In the genomic region with DNA sequence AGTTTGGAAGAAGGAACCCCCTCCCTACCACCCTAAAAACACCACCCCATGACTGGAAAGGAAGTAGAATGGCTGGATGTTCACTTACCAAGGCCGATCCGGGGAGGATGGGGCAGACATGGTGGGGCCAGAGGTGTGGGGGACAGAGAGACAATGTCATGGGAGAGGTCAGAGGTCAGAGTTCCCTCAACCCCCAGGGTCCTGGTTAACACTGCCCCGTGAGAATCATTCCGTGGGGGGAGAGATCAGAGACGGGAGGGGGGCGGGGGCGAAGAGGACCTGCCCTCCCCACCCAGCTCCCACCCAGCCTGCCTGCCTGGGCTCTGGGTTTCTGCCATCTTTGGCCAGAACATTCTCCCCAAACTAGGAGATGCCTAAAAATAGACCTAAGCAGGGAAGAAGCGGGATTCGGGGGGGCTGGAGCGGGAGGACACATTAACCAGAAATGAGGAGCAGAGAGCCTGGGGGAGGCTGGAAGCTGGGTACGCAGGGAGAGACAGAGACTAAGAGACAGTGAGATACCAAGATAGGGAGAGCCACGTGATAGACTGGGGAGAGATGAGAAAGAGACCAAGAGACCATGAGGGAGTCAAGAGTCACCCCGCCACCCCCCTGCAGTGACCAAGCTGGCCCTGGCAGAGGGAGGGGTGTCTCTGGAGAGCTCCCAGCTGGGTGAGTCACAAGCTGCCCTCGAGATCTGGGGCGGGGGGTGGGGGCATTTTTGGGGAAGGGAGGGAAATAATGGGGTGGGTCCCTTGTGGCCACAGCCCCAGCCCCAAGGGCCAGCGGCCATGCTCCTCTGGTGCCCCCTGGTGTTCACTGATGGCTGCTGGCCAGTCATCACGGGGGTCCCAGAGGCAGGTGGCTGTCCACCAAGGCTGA, we compare ENCODE assay signal across 9 cellular contexts. TPM values are rescaled to one million over a fixed set of nuclear protein-coding genes. Genes with fewer than 3 reads are reported as not detected.
A peak's percentile ranks its signal among the peaks of the same experiment; 100 is the strongest.
DNase-seq lines count a peak whose midpoint lies in the region; ATAC-seq, FAIRE-seq and TF ChIP-seq lines count a peak whose summit lies in the region.
"Had no signal": no experiment of that assay in that cellular context is flagged by ENCODE, and none has a peak within 500 bp of the region (broad histone marks: within the 10 kb centered on the region; RNA-seq: fewer than 3 reads in every experiment).

No MANE protein-coding gene starts in this region.

- CTCF ChIA-PET in H1 (lab: Charles Lee; ENCODE audit: partially characterized antibody), result interaction anchor here (0.6 to 2.8 kb wide), 9 partner anchors 10 to 194 kb away, joined by 3 to 18 read pairs (median 4); no protein-coding TSS in a partner anchor

- no peak overlapping the region; the same call in 1 of the 2 replicates for H3K18ac ChIP-seq in H1 (ENCODE audit: extremely low read depth, low read length)

- H2BK20ac ChIP-seq in H1 (ENCODE audit: low read length), result no peak overlapping the region

- TF ChIP-seq EP300 in H1 (IDR thresholded peaks at IDR 0.05; ENCODE audit: borderline replicate concordance in 1 of 2, low read depth in 2 of 2, low read length in 2 of 2), result no peak

- H3K27ac Mint-ChIP-seq in stimulated activated naive CD8-positive, alpha-beta T cell treated with anti-CD3 and anti-CD28 coated beads, Interleukin-15, amount 100 ng/mL, for 72 hours, result no peak overlapping the region
- H3K27ac Mint-ChIP-seq: T-cell had no signal

- peaks cover 0 to 1% of the 10 kb centered on the region in 2 experiments for H4K20me1 ChIP-seq in H1 (replicated peaks in 1 of 2; ENCODE audit: control insufficient read depth in 1 of 2, insufficient read depth in 2 of 2, low read length in 2 of 2)

- no peak overlapping the region for H3K27ac ChIP-seq in H1 (ENCODE audit: low read depth, low read length)

- H3K23ac ChIP-seq in H1 (ENCODE audit: insufficient read length), result no peak overlapping the region

- H3K56ac ChIP-seq in H1 (replicated peaks; ENCODE audit: insufficient read length, low read depth, low read length), result no peak overlapping the region

- no peak overlapping the region for H3K4ac ChIP-seq in H1 (replicated peaks; ENCODE audit: insufficient read length, low read depth, low read length)

- H3K4me1 ChIP-seq in H1 (replicated peaks in 1 of 4; ENCODE audit: control insufficient read depth in 3 of 4, insufficient read depth in 4 of 4, low read length in 3 of 4), result no peaks in the 10 kb centered on the region; a peak in 2 of 7 replicates

- H3K9me3 ChIP-seq in H1 (ENCODE audit: insufficient read depth in 2 of 2, low read depth in 1 of 2, low read length in 1 of 2), result no peaks in the 10 kb centered on the region

- H4K91ac ChIP-seq in H1 (replicated peaks; ENCODE audit: insufficient read length, low read length), result no peak overlapping the region

- H3K9me3 Mint-ChIP-seq in stimulated activated naive CD8-positive, alpha-beta T cell treated with anti-CD3 and anti-CD28 coated beads, Interleukin-15, amount 100 ng/mL, for 72 hours, result no peaks in the 10 kb centered on the region
- H3K9me3 Mint-ChIP-seq: T-cell had no signal

- no peak overlapping the region for H3K9ac ChIP-seq in H1 (replicated peaks in 1 of 4; ENCODE audit: extremely low read depth in 1 of 4, low read depth in 3 of 4, low read length in 3 of 4)

- peaks cover 35% of the 10 kb centered on the region for H3K27me3 Mint-ChIP-seq in stimulated activated naive CD8-positive, alpha-beta T cell treated with anti-CD3 and anti-CD28 coated beads, Interleukin-15, amount 100 ng/mL, for 72 hours

- H4K8ac ChIP-seq in H1 (ENCODE audit: extremely low read depth, insufficient read depth, low read length), result no peak overlapping the region

- peaks cover 11% of the 10 kb centered on the region for H3K4me1 Mint-ChIP-seq in stimulated activated naive CD8-positive, alpha-beta T cell treated with anti-CD3 and anti-CD28 coated beads, Interleukin-15, amount 100 ng/mL, for 72 hours

- H2AK5ac ChIP-seq in H1 (ENCODE audit: low read depth, low read length), result no peak overlapping the region

- H3K36me3 ChIP-seq in H1 (ENCODE audit: control insufficient read depth in 2 of 4, insufficient read depth in 4 of 4, low read length in 3 of 4), result peaks cover 0 to 3% (median under 1%) of the 10 kb centered on the region in 4 experiments; a peak in 2 of 8 replicates

- H2BK15ac ChIP-seq in H1 (ENCODE audit: low read length), result no peak overlapping the region

- no peaks in the 10 kb centered on the region for H3K27me3 ChIP-seq in H1 (replicated peaks in 1 of 4; ENCODE audit: control insufficient read depth in 3 of 4, extremely low read depth in 1 of 4, insufficient read depth in 3 of 4, low read length in 3 of 4)

- ATAC-seq in stimulated activated naive CD8-positive, alpha-beta T cell treated with anti-CD3 and anti-CD28 coated beads, Interleukin-15, amount 100 ng/mL, for 72 hours, result peak; percentile 21
- ATAC-seq in HG03159 (IDR thresholded peaks at IDR 0.05; ENCODE audit: unreplicated experiment), result no peak
- ATAC-seq in HG02759 (IDR thresholded peaks at IDR 0.05; ENCODE audit: unreplicated experiment), result no peak

- peak; percentile 87 for DNase-seq in D341Med (ENCODE audit: low spot score)
- DNase-seq in HuH-7 (ENCODE audit: low spot score), result peak; percentile 73
- DNase-seq in activated CD4-positive, alpha-beta T cell treated with anti-CD3 and anti-CD28 coated beads for 48 hours, result peak; percentile 46
- peak; percentile 46 to 88 for DNase-seq in H1 (ENCODE audit: low read depth in 1 of 2, low spot score in 2 of 2)
- peak; percentile 59 for DNase-seq in medulla oblongata (ENCODE audit: extremely low spot score)
- no peak for DNase-seq in stimulated activated naive CD8-positive, alpha-beta T cell treated with anti-CD3 and anti-CD28 coated beads, Interleukin-15, amount 100 ng/mL, for 72 hours

- WGBS in H1 (ENCODE audit: extremely low coverage in 1 of 2, insufficient coverage in 1 of 2, insufficient read length in 1 of 2, insufficient replicate concordance in 2 of 2, low coverage in 1 of 2, low lambda C conversion rate in 2 of 2, missing lambda C conversion rate in 1 of 2), 2 experiments, result 69% methylated on average over 10 of the region's 17 CpGs; no CpG with 5 or more reads in 1 of the 2 experiments

- H3K79me2 ChIP-seq in H1 (ENCODE audit: control insufficient read depth in 1 of 2, insufficient read depth in 2 of 2, low read length in 2 of 2), result no peaks in the 10 kb centered on the region

- no peak overlapping the region for H2BK120ac ChIP-seq in H1 (replicated peaks; ENCODE audit: low read depth, low read length)

- no peak overlapping the region for H4K5ac ChIP-seq in H1 (ENCODE audit: insufficient read length, low read depth, low read length)

- no peak for TF ChIP-seq POLR2A in H1 (IDR thresholded peaks at IDR 0.05; ENCODE audit: control extremely low read depth in 1 of 2, low read depth in 2 of 2, low read length in 2 of 2)

- no peaks in the 10 kb centered on the region for H3K79me1 ChIP-seq in H1 (ENCODE audit: low read depth, low read length)

- H2BK5ac ChIP-seq in H1 (ENCODE audit: low read depth, low read length), result no peak overlapping the region

- FAIRE-seq in H1 (lab: Jason Lieb, UNC), result no peak

- peak; percentile 74 to 94 (median 90) for TF ChIP-seq CTCF in H1 (IDR thresholded peaks at IDR 0.05; ENCODE audit: control extremely low read depth in 1 of 3, insufficient read depth in 1 of 3, low read depth in 1 of 3, low read length in 3 of 3)

- POLR2A ChIA-PET in H1 (lab: Charles Lee; ENCODE audit: partially characterized antibody), result interaction anchor here (0.6 to 1.4 kb wide), 3 partner anchors 47 to 103 kb away, joined by 3 read pairs; partner anchors contain the start of gene SPC24

- no peak overlapping the region for H3K4me2 ChIP-seq in H1 (ENCODE audit: insufficient read depth in 1 of 2, low read depth in 2 of 2, low read length in 2 of 2)

- no peak overlapping the region for H3K4me3 ChIP-seq in H1 (ENCODE audit: extremely low read depth in 1 of 4, insufficient read depth in 2 of 4, low read depth in 3 of 4, low read length in 4 of 4)

- TF ChIP-seq RAD21 in H1 (IDR thresholded peaks at IDR 0.05 in 1 of 2, conservative IDR thresholded peaks at IDR 0.05 in 1 of 2; ENCODE audit: low read depth in 2 of 2, low read length in 2 of 2), result peak; percentile 79 to 82

- no peak overlapping the region for H3K4me3 Mint-ChIP-seq in stimulated activated naive CD8-positive, alpha-beta T cell treated with anti-CD3 and anti-CD28 coated beads, Interleukin-15, amount 100 ng/mL, for 72 hours
- H3K4me3 Mint-ChIP-seq: T-cell had no signal

- no peaks in the 10 kb centered on the region for H3K23me2 ChIP-seq in H1 (ENCODE audit: low read depth, low read length)

- no peak overlapping the region for H3K14ac ChIP-seq in H1 (ENCODE audit: insufficient read length)

- no peak overlapping the region for H2BK12ac ChIP-seq in H1 (ENCODE audit: low read depth, low read length)

- H2AFZ ChIP-seq in H1 (ENCODE audit: low read length), result no peak overlapping the region

RNA-seq across cellular contexts. Expression of gene KANK2, which starts 6.1 kb away (rescaled TPM):
- 42.3 and 47.9 TPM in 2 replicates for total RNA-seq in H1 (2021; fragmentation: NEBNext Ultra II Directional; extraction: Animal tissue kit (Norgen Biotek cat#: 25700))
- polyA plus RNA-seq in H1 (2011; rRNA removed), result 25.2 and 47.7 TPM in 2 replicates
- 24.1 TPM for polyA plus RNA-seq in H1 (2011; cell fraction: cytosol; rRNA removed)
- polyA plus RNA-seq in H1 (2011; cell fraction: nucleus; rRNA removed), result 55.1 TPM
- 34.1 to 57.3 TPM (median 50.6 TPM) in 4 replicates for polyA plus RNA-seq in H1 (2012, experiment 1 of 2)
- 34.0 TPM for polyA plus RNA-seq in H1 (2012, experiment 2 of 2)
- 37.5 TPM for polyA plus RNA-seq in H1 (2013, experiment 1 of 2)
- polyA plus RNA-seq in H1 (2013, experiment 2 of 2), result 34.5 TPM
- 24.9 and 27.1 TPM in 2 replicates for polyA minus RNA-seq in H1 (2011; rRNA and poly(A)+ RNA removed)
- 28.5 TPM for polyA minus RNA-seq in H1 (2011; cell fraction: cytosol; rRNA and poly(A)+ RNA removed)
- polyA minus RNA-seq in H1 (2011; cell fraction: nucleus; rRNA and poly(A)+ RNA removed), result 28.7 TPM

RNA-seq across cellular contexts. Expression of gene ANGPTL8, which starts 36.0 kb away (rescaled TPM):
- not detected in 2 replicates for total RNA-seq in H1 (2021; fragmentation: NEBNext Ultra II Directional; extraction: Animal tissue kit (Norgen Biotek cat#: 25700))
- not detected in 2 replicates for polyA plus RNA-seq in H1 (2011; rRNA removed)
- polyA plus RNA-seq in H1 (2011; cell fraction: cytosol; rRNA removed), result not detected
- polyA plus RNA-seq in H1 (2011; cell fraction: nucleus; rRNA removed), result not detected
- polyA plus RNA-seq in H1 (2012, experiment 1 of 2), result not detected in 4 replicates
- polyA plus RNA-seq in H1 (2012, experiment 2 of 2), result not detected
- polyA plus RNA-seq in H1 (2013, experiment 1 of 2), result not detected
- polyA plus RNA-seq in H1 (2013, experiment 2 of 2), result not detected
- not detected in 2 replicates for polyA minus RNA-seq in H1 (2011; rRNA and poly(A)+ RNA removed)
- not detected for polyA minus RNA-seq in H1 (2011; cell fraction: cytosol; rRNA and poly(A)+ RNA removed)
- polyA minus RNA-seq in H1 (2011; cell fraction: nucleus; rRNA and poly(A)+ RNA removed), result not detected
- total RNA-seq: T-cell had no signal

RNA-seq across cellular contexts. Expression of gene SPC24, which starts 47.9 kb away (rescaled TPM):
- total RNA-seq in H1 (2021; fragmentation: NEBNext Ultra II Directional; extraction: Animal tissue kit (Norgen Biotek cat#: 25700)), result 42.4 and 49.9 TPM in 2 replicates
- 17.7 and 18.0 TPM in 2 replicates for polyA plus RNA-seq in H1 (2011; rRNA removed)
- 22.5 TPM for polyA plus RNA-seq in H1 (2011; cell fraction: cytosol; rRNA removed)
- polyA plus RNA-seq in H1 (2011; cell fraction: nucleus; rRNA removed), result 21.0 TPM
- polyA plus RNA-seq in H1 (2012, experiment 1 of 2), result 27.9 to 43.1 TPM (median 35.3 TPM) in 4 replicates
- polyA plus RNA-seq in H1 (2012, experiment 2 of 2), result 23.8 TPM
- 17.6 TPM for polyA plus RNA-seq in H1 (2013, experiment 1 of 2)
- polyA plus RNA-seq in H1 (2013, experiment 2 of 2), result 17.8 TPM
- polyA minus RNA-seq in H1 (2011; rRNA and poly(A)+ RNA removed), result 51.5 and 68.2 TPM in 2 replicates
- 66.6 TPM for polyA minus RNA-seq in H1 (2011; cell fraction: cytosol; rRNA and poly(A)+ RNA removed)
- 18.5 TPM for polyA minus RNA-seq in H1 (2011; cell fraction: nucleus; rRNA and poly(A)+ RNA removed)

RNA-seq across cellular contexts. Expression of gene DOCK6, which starts 58.9 kb away (rescaled TPM):
- total RNA-seq in H1 (2021; fragmentation: NEBNext Ultra II Directional; extraction: Animal tissue kit (Norgen Biotek cat#: 25700)), result 44.1 and 54.7 TPM in 2 replicates
- polyA plus RNA-seq in H1 (2011; rRNA removed), result 25.5 and 48.4 TPM in 2 replicates
- 22.9 TPM for polyA plus RNA-seq in H1 (2011; cell fraction: cytosol; rRNA removed)
- polyA plus RNA-seq in H1 (2011; cell fraction: nucleus; rRNA removed), result 158 TPM
- polyA plus RNA-seq in H1 (2012, experiment 1 of 2), result 35.9 to 53.2 TPM (median 46.3 TPM) in 4 replicates
- polyA plus RNA-seq in H1 (2012, experiment 2 of 2), result 26.9 TPM
- polyA plus RNA-seq in H1 (2013, experiment 1 of 2), result 23.1 TPM
- polyA plus RNA-seq in H1 (2013, experiment 2 of 2), result 22.6 TPM
- 18.2 and 21.0 TPM in 2 replicates for polyA minus RNA-seq in H1 (2011; rRNA and poly(A)+ RNA removed)
- polyA minus RNA-seq in H1 (2011; cell fraction: cytosol; rRNA and poly(A)+ RNA removed), result 30.6 TPM
- polyA minus RNA-seq in H1 (2011; cell fraction: nucleus; rRNA and poly(A)+ RNA removed), result 42.2 TPM

Comparison
In these comparisons a context has a peak if more than half of its experiments do, and no peak if none do; other contexts are left out.
1. DNase-seq: peak in D341Med (single experiment), HuH-7 (single experiment), activated CD4-positive, alpha-beta T cell treated with anti-CD3 and anti-CD28 coated beads for 48 hours (single experiment), H1 (2 of 2) and medulla oblongata (single experiment); none in stimulated activated naive CD8-positive, alpha-beta T cell treated with anti-CD3 and anti-CD28 coated beads, Interleukin-15, amount 100 ng/mL, for 72 hours (0 of 2).